ENCODE assay signal across 20 cellular contexts in genomic region chr1:211623510-211623909, GRCh38. TPM values are rescaled to one million over a fixed set of nuclear protein-coding genes. Genes with fewer than 3 reads are reported as not detected.
"Had no signal": no experiment of that assay in that cellular context is flagged by ENCODE, and none has a peak within 500 bp of the region (broad histone marks: within the 10 kb centered on the region; RNA-seq: fewer than 3 reads in every experiment).

No MANE protein-coding gene starts in this region.

- H3K9me3 Mint-ChIP-seq: activated naive CD4-positive, alpha-beta T cell treated with anti-CD3 and anti-CD28 coated beads for 36 hours; activated T-helper 2 cell treated with anti-CD3 and anti-CD28 coated beads, Interferon-gamma antibody, Interleukin-2, Interleukin-4, amounts not matched to agents 10 μg/mL and 5 μg/mL and 100 μg/mL, durations not matched to agents 14 hours and 24 hours and 36 hours; immature natural killer cell; T-cell had no signal

- H3K27me3 ChIP-seq: ascending aorta, esophagus squamous epithelium, thyroid gland had no signal

- H3K36me3 Mint-ChIP-seq: immature natural killer cell, T-cell had no signal

- DNase-seq: activated CD4-positive, alpha-beta T cell treated with anti-CD3 and anti-CD28 coated beads for 48 hours; activated naive CD4-positive, alpha-beta T cell treated with anti-CD3 and anti-CD28 coated beads for 36 hours; activated T-cell treated with anti-CD3 and anti-CD28 coated beads for 4 hours; cerebellar nuclear complex; effector CD4-positive, alpha-beta T cell; esophagus squamous epithelium; immature natural killer cell; kidney glomerular epithelial cell; left ventricle myocardium inferior; mammary epithelial cell; retina; SK-N-SH; stimulated activated CD8-positive, alpha-beta memory T cell treated with anti-CD3 and anti-CD28 coated beads, Interleukin-4, amount 100 ng/mL, for 48 hours; stimulated activated naive CD4-positive, alpha-beta T cell treated with Interleukin-2 at 50 U/mL for 16 hours; T-cell; T1000; thyroid gland had no signal

- H3K36me3 ChIP-seq: ascending aorta, esophagus squamous epithelium, left ventricle myocardium inferior, thyroid gland had no signal

- H3K4me1 ChIP-seq: ascending aorta, thyroid gland had no signal

- H3K4me3 ChIP-seq: ascending aorta, esophagus squamous epithelium, left ventricle myocardium inferior, thyroid gland had no signal

- H3K4me3 Mint-ChIP-seq: activated naive CD4-positive, alpha-beta T cell treated with anti-CD3 and anti-CD28 coated beads for 36 hours; immature natural killer cell; T-cell had no signal

- H3K27ac ChIP-seq: ascending aorta, esophagus squamous epithelium, left ventricle myocardium inferior, thyroid gland had no signal

- H3K9me3 ChIP-seq: ascending aorta, esophagus squamous epithelium, left ventricle myocardium inferior, SK-N-SH, thyroid gland had no signal

- H3K27ac Mint-ChIP-seq: activated naive CD4-positive, alpha-beta T cell treated with anti-CD3 and anti-CD28 coated beads for 36 hours; activated T-helper 2 cell treated with anti-CD3 and anti-CD28 coated beads, Interferon-gamma antibody, Interleukin-2, Interleukin-4, amounts not matched to agents 10 μg/mL and 5 μg/mL and 100 μg/mL, durations not matched to agents 14 hours and 24 hours and 36 hours; T-cell had no signal

- H3K27me3 Mint-ChIP-seq: T-cell had no signal

RNA-seq across cellular contexts. Expression of gene NEK2, which starts 51.9 kb away (rescaled TPM):
- total RNA-seq: ascending aorta, posterior vena cava had no signal
